Comparison of ENCODE assay signal across 8 cellular contexts in genomic region chr5:151222769-151223446, GRCh38. TPM values are rescaled to one million over a fixed set of nuclear protein-coding genes. Genes with fewer than 3 reads are reported as not detected.
DNase-seq lines count a peak whose midpoint lies in the region; ATAC-seq, FAIRE-seq and TF ChIP-seq lines count a peak whose summit lies in the region.

No MANE protein-coding gene starts in this region.

- no peaks in the 10 kb centered on the region; a peak in 1 of 4 replicates for H3K4me1 ChIP-seq in SK-N-SH (ENCODE audit: control insufficient read depth in 1 of 2, insufficient read depth in 2 of 2, low read depth in 1 of 2, low read length in 1 of 2)
- no peaks in the 10 kb centered on the region for H3K4me1 ChIP-seq in urinary bladder (ENCODE audit: insufficient read depth)

- H3K9me3 ChIP-seq in SK-N-SH: no peaks in the 10 kb centered on the region

- H3K27ac Mint-ChIP-seq in mesothelial cell of epicardium: no peak overlapping the region

- FAIRE-seq in bronchial epithelial cell (lab: Jason Lieb, UNC) (no peak), urothelium cell line (lab: Jason Lieb, UNC) (no peak)

- DNase-seq in SK-N-SH (no peak), bronchial epithelial cell (ENCODE audit: low read depth) (peak; percentile 13), mesothelial cell of epicardium (ENCODE audit: low spot score in 2 of 2, unreplicated experiment in 2 of 2) (no peak), SW 1271 (lab: John Stamatoyannopoulos, UW) (no peak), urothelium cell line (ENCODE audit: low spot score) (no peak)

- no peaks in the 10 kb centered on the region for H3K27me3 Mint-ChIP-seq in mesothelial cell of epicardium (ENCODE audit: low read depth)

- ATAC-seq in GM18873 (IDR thresholded peaks at IDR 0.05; ENCODE audit: low FRiP score, unreplicated experiment) (peak; percentile 57), HG02885 (IDR thresholded peaks at IDR 0.05; ENCODE audit: poor library complexity, unreplicated experiment) (peak; percentile 83)

- no peaks in the 10 kb centered on the region for H3F3A ChIP-seq in SK-N-SH (replicated peaks; ENCODE audit: insufficient read depth)

- H3K9ac ChIP-seq in SK-N-SH: no peak overlapping the region

- peak overlapping the region; percentile 97 for H2AFZ ChIP-seq in SK-N-SH (ENCODE audit: low read depth)

- H3K4me3 ChIP-seq in SK-N-SH (ENCODE audit: low read depth in 2 of 2, low read length in 1 of 2) (peak overlapping the region in 1 of 2 experiments; percentile 65; a peak in 1 of 4 replicates), bronchial epithelial cell (ENCODE audit: low read depth, low read length) (no peak overlapping the region), urinary bladder (ENCODE audit: low read depth, low read length) (peak overlapping the region; percentile 75)

- no peaks in the 10 kb centered on the region; the same call in 1 of the 2 replicates for H3K27me3 ChIP-seq in SK-N-SH (ENCODE audit: insufficient read depth)
- no peaks in the 10 kb centered on the region for H3K27me3 ChIP-seq in bronchial epithelial cell (ENCODE audit: control insufficient read depth, insufficient read depth, low read length)

- no peak for TF ChIP-seq EP300 in SK-N-SH (IDR thresholded peaks at IDR 0.05; ENCODE audit: borderline replicate concordance in 1 of 2, low read depth in 1 of 2, low read length in 1 of 2)

- WGBS in SK-N-SH (ENCODE audit: low lambda C conversion rate): 68% methylated on average over 4 of the region's 4 CpGs
- 20% methylated on average over 4 of the region's 4 CpGs for WGBS in urinary bladder

- H3K4me2 ChIP-seq in SK-N-SH: peak overlapping the region; percentile 88; the same call in 1 of the 2 replicates

- TF ChIP-seq RAD21 in SK-N-SH (IDR thresholded peaks at IDR 0.05; ENCODE audit: low read length): no peak

- peaks cover 14% of the 10 kb centered on the region for H3K4me1 Mint-ChIP-seq in mesothelial cell of epicardium

- H3K9me3 Mint-ChIP-seq in mesothelial cell of epicardium: no peaks in the 10 kb centered on the region

- H3K36me3 ChIP-seq in SK-N-SH (replicated peaks in 1 of 2; ENCODE audit: control insufficient read depth in 1 of 2, insufficient read depth in 2 of 2, low read length in 1 of 2) (no peaks in the 10 kb centered on the region), bronchial epithelial cell (ENCODE audit: control insufficient read depth, insufficient read depth, low read length) (no peaks in the 10 kb centered on the region), urinary bladder (ENCODE audit: insufficient read depth) (no peaks in the 10 kb centered on the region)

- no peak overlapping the region for H3K27ac ChIP-seq in SK-N-SH (ENCODE audit: low read depth in 2 of 2, low read length in 1 of 2)
- peak overlapping the region; percentile 88 for H3K27ac ChIP-seq in urinary bladder (ENCODE audit: low read depth)

- no peaks in the 10 kb centered on the region for H4K20me1 ChIP-seq in SK-N-SH (ENCODE audit: insufficient read depth)

- H3K9me2 ChIP-seq in SK-N-SH: no peaks in the 10 kb centered on the region

- no peaks in the 10 kb centered on the region for H3K79me2 ChIP-seq in SK-N-SH (ENCODE audit: insufficient read depth)

- H3K4me3 Mint-ChIP-seq in mesothelial cell of epicardium: peak overlapping the region; percentile 77

- CTCF ChIA-PET in SK-N-SH (lab: Yijun Ruan, JAX): interaction anchor here (1.3 to 4.3 kb wide), 7 partner anchors 16 to 108 kb away, joined by 4 to 29 read pairs (median 7); no protein-coding TSS in a partner anchor

- H3K36me3 Mint-ChIP-seq in mesothelial cell of epicardium: no peaks in the 10 kb centered on the region

- POLR2A ChIA-PET in SK-N-SH (lab: Yijun Ruan, JAX): no interaction called here

- TF ChIP-seq CTCF in SK-N-SH (IDR thresholded peaks at IDR 0.05) (no peak), bronchial epithelial cell (IDR thresholded peaks at IDR 0.05; ENCODE audit: insufficient read depth, low read length, severe bottlenecking) (no peak), mesothelial cell of epicardium (IDR thresholded peaks at IDR 0.05; ENCODE audit: unreplicated experiment) (no peak)

TF ChIP-seq in SK-N-SH, 30 proteins besides CTCF, POLR2A, EP300 and RAD21:
- no peak for TF ChIP-seq FOXM1 (IDR thresholded peaks at IDR 0.05; ENCODE audit: low read depth)

RNA-seq across cellular contexts. Expression of gene CCDC69, which starts 1.0 kb away (rescaled TPM):
- 0.38 and 0.54 TPM in 2 replicates for polyA plus RNA-seq in SK-N-SH (2012; rRNA removed)
- polyA plus RNA-seq in SK-N-SH (2012; cell fraction: cytosol; rRNA removed): 0.41 and 0.56 TPM in 2 replicates
- 0.21 and 0.22 TPM in 2 replicates for polyA plus RNA-seq in SK-N-SH (2012; cell fraction: nucleus; rRNA removed)
- 0.79 and 1.7 TPM in 2 replicates for total RNA-seq in bronchial epithelial cell
- total RNA-seq in mesothelial cell of epicardium: 4.7 to 5.5 TPM (median 4.8 TPM) in 3 replicates
- 13.9 TPM for total RNA-seq in urinary bladder
- 155 TPM for polyA plus RNA-seq in urinary bladder

RNA-seq across cellular contexts. Expression of gene GM2A, which starts 30.1 kb away (rescaled TPM):
- polyA plus RNA-seq in SK-N-SH (2012; rRNA removed): 8.0 and 10.2 TPM in 2 replicates
- 7.5 and 8.2 TPM in 2 replicates for polyA plus RNA-seq in SK-N-SH (2012; cell fraction: cytosol; rRNA removed)
- polyA plus RNA-seq in SK-N-SH (2012; cell fraction: nucleus; rRNA removed): 4.2 and 4.7 TPM in 2 replicates
- total RNA-seq in bronchial epithelial cell: 85.4 and 121 TPM in 2 replicates
- total RNA-seq in mesothelial cell of epicardium: 41.8 to 42.9 TPM (median 42.7 TPM) in 3 replicates
- 33.7 TPM for total RNA-seq in urinary bladder
- polyA plus RNA-seq in urinary bladder: 28.6 TPM
